20 cellular contexts compared by ENCODE assay signal in genomic region chr14:59347511-59347900, GRCh38.
A peak's percentile ranks its signal among the peaks of the same experiment; 100 is the strongest.
DNase-seq lines count a peak whose midpoint lies in the region; ATAC-seq, FAIRE-seq and TF ChIP-seq lines count a peak whose summit lies in the region.
"Had no signal": no experiment of that assay in that cellular context is flagged by ENCODE, and none has a peak within 500 bp of the region (broad histone marks: within the 10 kb centered on the region; RNA-seq: fewer than 3 reads in every experiment).

No MANE protein-coding gene starts in this region.

- TF ChIP-seq CTCF in heart left ventricle (IDR thresholded peaks at IDR 0.05) (no peak), brain microvascular endothelial cell (IDR thresholded peaks at IDR 0.05; ENCODE audit: low read depth, low read length, missing control alignments) (no peak), vagina (IDR thresholded peaks at IDR 0.05) (no peak), mucosa of descending colon (IDR thresholded peaks at IDR 0.05) (no peak), pancreas (IDR thresholded peaks at IDR 0.05) (no peak)

- no peak overlapping the region for H2BK120ac ChIP-seq in mesenchymal stem cell (ENCODE audit: low read depth, low read length)

- H3K9me3 ChIP-seq in heart left ventricle (no peaks in the 10 kb centered on the region), mesenchymal stem cell (ENCODE audit: control insufficient read depth, low read length) (no peaks in the 10 kb centered on the region), vagina (no peaks in the 10 kb centered on the region), mucosa of descending colon (no peaks in the 10 kb centered on the region), pancreas (no peaks in the 10 kb centered on the region)
- H3K9me3 ChIP-seq: SJCRH30 had no signal

- H3K4me1 ChIP-seq in heart left ventricle (peaks cover 0 to 69% (median 52%) of the 10 kb centered on the region in 12 donors), mesenchymal stem cell (ENCODE audit: control insufficient read depth, insufficient read depth, low read depth, low read length) (peaks cover 7% of the 10 kb centered on the region), vagina (peaks cover 65% of the 10 kb centered on the region), mucosa of descending colon (ENCODE audit: low read depth) (no peaks in the 10 kb centered on the region), pancreas (peaks cover 0 to 4% (median under 1%) of the 10 kb centered on the region in 3 donors)

- ATAC-seq in heart left ventricle, result no peak
- ATAC-seq in left ventricle myocardium superior, result no peak
- no peak for ATAC-seq in HG03045 (IDR thresholded peaks at IDR 0.05; ENCODE audit: unreplicated experiment)
- ATAC-seq in mucosa of descending colon, result no peak
- ATAC-seq in pancreas, result no peak
- ATAC-seq: natural killer cell had no signal

- peak overlapping the region; percentile 56 for H3K9ac ChIP-seq in mesenchymal stem cell (ENCODE audit: low read length)
- H3K9ac ChIP-seq: KMS-11 had no signal

- H2AFZ ChIP-seq in mesenchymal stem cell (ENCODE audit: low read depth, low read length), result no peak overlapping the region

- H3K27ac ChIP-seq in heart left ventricle, result peak overlapping the region in 11 of 12 donors; percentile 3 to 87 (median 68)
- H3K27ac ChIP-seq in brain microvascular endothelial cell, result peak overlapping the region; percentile 64
- no peak overlapping the region for H3K27ac ChIP-seq in mesenchymal stem cell (ENCODE audit: low read length, poor library complexity, severe bottlenecking)
- H3K27ac ChIP-seq in vagina, result peak overlapping the region; percentile 70
- no peak overlapping the region for H3K27ac ChIP-seq in pancreas
- H3K27ac ChIP-seq: KMS-11, SJCRH30 had no signal

- no peak overlapping the region for H3K4ac ChIP-seq in mesenchymal stem cell (ENCODE audit: low read depth in 1 of 2, low read length in 2 of 2)

- H2BK5ac ChIP-seq in mesenchymal stem cell (ENCODE audit: low read depth, low read length, poor library complexity, severe bottlenecking), result no peak overlapping the region

- no peak for FAIRE-seq in pancreas (lab: Jason Lieb, UNC)
- FAIRE-seq: A204.1, G401.6 had no signal

- peaks cover 0 to 64% (median 47%) of the 10 kb centered on the region in 9 donors for H3K36me3 ChIP-seq in heart left ventricle
- peaks cover 5% of the 10 kb centered on the region for H3K36me3 ChIP-seq in brain microvascular endothelial cell (replicated peaks)
- H3K36me3 ChIP-seq in mesenchymal stem cell (ENCODE audit: control insufficient read depth in 1 of 2, insufficient read depth in 2 of 2, low read depth in 1 of 2, low read length in 2 of 2), result peaks cover 17 to 36% of the 10 kb centered on the region in 2 experiments
- peaks cover 0 to 18% of the 10 kb centered on the region in 2 donors for H3K36me3 ChIP-seq in vagina
- H3K36me3 ChIP-seq in mucosa of descending colon (ENCODE audit: low read depth), result no peaks in the 10 kb centered on the region
- H3K36me3 ChIP-seq in pancreas, result peaks cover 0 to 9% (median 0%) of the 10 kb centered on the region in 3 donors
- H3K36me3 ChIP-seq: SJCRH30 had no signal

- H3K27me3 ChIP-seq in heart left ventricle, result no peaks in the 10 kb centered on the region
- H3K27me3 ChIP-seq in brain microvascular endothelial cell (replicated peaks), result no peaks in the 10 kb centered on the region
- no peaks in the 10 kb centered on the region for H3K27me3 ChIP-seq in mesenchymal stem cell (ENCODE audit: control insufficient read depth in 1 of 2, insufficient read depth in 1 of 2, low read length in 2 of 2)
- H3K27me3 ChIP-seq in vagina, result no peaks in the 10 kb centered on the region
- no peaks in the 10 kb centered on the region for H3K27me3 ChIP-seq in pancreas
- H3K27me3 ChIP-seq: SJCRH30 had no signal

- H4K8ac ChIP-seq in mesenchymal stem cell (ENCODE audit: low read length), result no peak overlapping the region

- no peak overlapping the region for H3K18ac ChIP-seq in mesenchymal stem cell (ENCODE audit: low read depth in 1 of 2, low read length in 2 of 2)

- no peak overlapping the region for H3K14ac ChIP-seq in mesenchymal stem cell (ENCODE audit: low read length in 2 of 2)

- peak overlapping the region in 1 of 2 experiments; percentile 79 for H2BK12ac ChIP-seq in mesenchymal stem cell (ENCODE audit: low read length in 2 of 2)

- intact Hi-C loops in heart left ventricle (cut with DNase I) (no loop called here), left ventricle myocardium superior (cut with micrococcal nuclease) (no loop called here), vagina (cut with DNase I) (no loop called here), mucosa of descending colon (cut with DNase I, micrococcal nuclease) (no loop called here), pancreas (cut with DNase I) (no loop called here)

- DNase-seq in heart left ventricle, result no peak
- DNase-seq in left ventricle myocardium superior, result no peak
- DNase-seq in brain microvascular endothelial cell, result no peak
- DNase-seq in mesenchymal stem cell, result no peak
- no peak for DNase-seq in vagina (ENCODE audit: extremely low spot score in 2 of 2)
- no peak for DNase-seq in mucosa of descending colon
- DNase-seq in pancreas, result no peak
- DNase-seq: activated CD4-positive, alpha-beta memory T cell treated with anti-CD3 and anti-CD28 coated beads, Interleukin-2, amount 10 ng/mL, durations not matched to agents 7 days and 5 days; anterior cingulate cortex; CD8-positive, alpha-beta memory T cell; effector CD8-positive, alpha-beta T cell; left colon; natural killer cell; NCI-H187; SJCRH30; stimulated activated naive CD4-positive, alpha-beta T cell had no signal

- H3K23ac ChIP-seq in mesenchymal stem cell (ENCODE audit: low read length in 2 of 2), result no peak overlapping the region

- no peak overlapping the region for H3K4me2 ChIP-seq in mesenchymal stem cell (ENCODE audit: low read length, poor library complexity, severe bottlenecking)
- H3K4me2 ChIP-seq: KMS-11 had no signal

- no peaks in the 10 kb centered on the region for H3K79me1 ChIP-seq in mesenchymal stem cell (replicated peaks; ENCODE audit: low read length, poor library complexity, severe bottlenecking)

- WGBS in heart left ventricle, 4 donors, result 43 to 61% (median 53%) methylated on average over 5 of the region's 5 CpGs
- 94% methylated on average over 4 of the region's 5 CpGs for WGBS in mesenchymal stem cell
- 84 to 85% methylated on average over 5 of the region's 5 CpGs for WGBS in pancreas, 2 donors

- no peak overlapping the region for H4K91ac ChIP-seq in mesenchymal stem cell (ENCODE audit: low read length)

- in situ Hi-C loops in brain microvascular endothelial cell (cut with HindIII; ENCODE audit: low pct_ligation_motif_present, low sequenced_read_pairs), result no loop called here

- no peak overlapping the region for H2BK15ac ChIP-seq in mesenchymal stem cell (ENCODE audit: low read depth, poor library complexity, severe bottlenecking)

- no peak overlapping the region for H2AK5ac ChIP-seq in mesenchymal stem cell (ENCODE audit: low read length, severe bottlenecking)

- H3K4me3 ChIP-seq in heart left ventricle, result no peak overlapping the region
- H3K4me3 ChIP-seq in brain microvascular endothelial cell (ENCODE audit: low read depth, low read length), result no peak overlapping the region
- no peak overlapping the region for H3K4me3 ChIP-seq in mesenchymal stem cell (ENCODE audit: insufficient read depth in 1 of 2, low read depth in 1 of 2, low read length in 2 of 2)
- H3K4me3 ChIP-seq in vagina, result no peak overlapping the region
- no peak overlapping the region for H3K4me3 ChIP-seq in mucosa of descending colon
- H3K4me3 ChIP-seq in pancreas, result no peak overlapping the region
- H3K4me3 ChIP-seq: SJCRH30 had no signal

- TF ChIP-seq POLR2A in heart left ventricle (IDR thresholded peaks at IDR 0.05), result no peak
- no peak for TF ChIP-seq POLR2A in vagina (IDR thresholded peaks at IDR 0.05)

Comparison
In these comparisons a context has a peak if more than half of its experiments do, and no peak if none do; other contexts are left out.
1. H3K27ac ChIP-seq: peak in heart left ventricle (11 of 12), brain microvascular endothelial cell (single experiment) and vagina (single experiment); none in mesenchymal stem cell (single experiment) and pancreas (0 of 4).